In genomic region chr14:25250516-25250915, GRCh38 we compare ENCODE assay signal across 23 cellular contexts.
"Had no signal": no experiment of that assay in that cellular context is flagged by ENCODE, and none has a peak within 500 bp of the region (broad histone marks: within the 10 kb centered on the region; RNA-seq: fewer than 3 reads in every experiment).

No MANE protein-coding gene starts in this region.

- ATAC-seq: effector memory CD8-positive, alpha-beta T cell; left cardiac atrium; left lung; mucosa of descending colon; natural killer cell treated with Interleukin-12 subunit alpha and Interleukin-12 subunit beta and Interleukin-15 and Interleukin-18, amount 100 ng/mL, for 72 hours; right lobe of liver had no signal

- H3K4me1 Mint-ChIP-seq: mesothelial cell of epicardium, naive B cell, neural progenitor cell had no signal

- H3K4me3 Mint-ChIP-seq: effector memory CD8-positive, alpha-beta T cell; mesothelial cell of epicardium; naive B cell; natural killer cell treated with Interleukin-12 subunit alpha and Interleukin-12 subunit beta and Interleukin-15 and Interleukin-18, amount 100 ng/mL, for 72 hours; neural progenitor cell had no signal

- H3K9me3 Mint-ChIP-seq: neural progenitor cell had no signal

- H3K27me3 Mint-ChIP-seq: progenitor cell of endocrine pancreas had no signal

- DNase-seq: cortex of kidney; effector memory CD8-positive, alpha-beta T cell; erythroblast; esophagus squamous epithelium; foreskin melanocyte; glutamatergic neuron; left cardiac atrium; left lung; mesenchymal stem cell; mucosa of descending colon; naive B cell; right lobe of liver; stimulated activated CD4-positive, alpha-beta T cell treated with anti-CD3 and anti-CD28 coated beads, Interleukin-12 subunit alpha, Interleukin-12 subunit beta, amount 100 ng/mL, for 4 hours; stimulated activated CD4-positive, alpha-beta T cell treated with anti-CD3 and anti-CD28 coated beads, Interleukin-1b, Interleukin-23, amount 100 ng/mL, for 48 hours; stimulated activated CD4-positive, alpha-beta T cell treated with anti-CD3 and anti-CD28 coated beads, Interleukin-4, amount 100 ng/mL, for 1 hour; stimulated activated CD8-positive, alpha-beta memory T cell treated with anti-CD3 and anti-CD28 coated beads, Interleukin-4, amount 100 ng/mL, for 48 hours; stimulated activated naive CD4-positive, alpha-beta T cell; stomach; upper lobe of left lung had no signal

- H3K36me3 Mint-ChIP-seq: mesothelial cell of epicardium; naive B cell; natural killer cell treated with Interleukin-12 subunit alpha and Interleukin-12 subunit beta and Interleukin-15 and Interleukin-18, amount 100 ng/mL, for 72 hours; neural progenitor cell had no signal

- H3K27ac Mint-ChIP-seq: mesothelial cell of epicardium; naive B cell; natural killer cell treated with Interleukin-12 subunit alpha and Interleukin-12 subunit beta and Interleukin-15 and Interleukin-18, amount 100 ng/mL, for 72 hours; neural progenitor cell; progenitor cell of endocrine pancreas had no signal
